1 cellular context compared by ENCODE assay signal in genomic region chr10:66822801-66823200, GRCh38.
TF ChIP-seq lines count a peak whose summit lies in the region.

No MANE protein-coding gene starts in this region.

TF ChIP-seq in GM12878, 131 proteins besides CTCF, POLR2A, EP300 and RAD21 (continued from another document):
- TF ChIP-seq ZNF274 (IDR thresholded peaks at IDR 0.05; ENCODE audit: insufficient read depth, insufficient read length) (no peak), USF1 (IDR thresholded peaks at IDR 0.05; ENCODE audit: borderline replicate concordance, extremely low read length, insufficient read depth, low read depth, low read length) (no peak), SREBF2 (IDR thresholded peaks at IDR 0.05; ENCODE audit: low read length) (no peak), ZNF592 (IDR thresholded peaks at IDR 0.05) (no peak), ETV6 (conservative IDR thresholded peaks at IDR 0.05 in 1 of 2, IDR thresholded peaks at IDR 0.05 in 1 of 2; ENCODE audit: borderline replicate concordance in 1 of 2, low read depth in 1 of 2) (no peak), BCL3 (IDR thresholded peaks at IDR 0.05; ENCODE audit: borderline replicate concordance, insufficient read depth, low read depth, low read length, poor library complexity, severe bottlenecking) (no peak), ZBTB11 (CRISPR knock-in tag; IDR thresholded peaks at IDR 0.05) (no peak), SMC3 (IDR thresholded peaks at IDR 0.05; ENCODE audit: borderline replicate concordance, low read length) (no peak)
TF ChIP-seq in GM12878: peak in this region for 0.
